In genomic region chr6:36493859-36494258, GRCh38 we compare ENCODE assay signal across 14 cellular contexts. TPM values are rescaled to one million over a fixed set of nuclear protein-coding genes. Genes with fewer than 3 reads are reported as not detected.
DNase-seq lines count a peak whose midpoint lies in the region; ATAC-seq and TF ChIP-seq lines count a peak whose summit lies in the region.
"Had no signal": no experiment of that assay in that cellular context is flagged by ENCODE, and none has a peak within 500 bp of the region (broad histone marks: within the 10 kb centered on the region; RNA-seq: fewer than 3 reads in every experiment).

No MANE protein-coding gene starts in this region.

- H3K9ac ChIP-seq in GM23248: no peak overlapping the region

- no peaks in the 10 kb centered on the region for H3K27me3 Mint-ChIP-seq in central memory CD8-positive, alpha-beta T cell
- H3K27me3 Mint-ChIP-seq in natural killer cell treated with Interleukin-12 subunit alpha and Interleukin-12 subunit beta and Interleukin-15 and Interleukin-18, amount 100 ng/mL, for 72 hours: no peaks in the 10 kb centered on the region
- no peaks in the 10 kb centered on the region for H3K27me3 Mint-ChIP-seq in osteocyte (ENCODE audit: unreplicated experiment)
- H3K27me3 Mint-ChIP-seq: memory B cell had no signal

- H3K9me3 Mint-ChIP-seq in central memory CD8-positive, alpha-beta T cell: no peaks in the 10 kb centered on the region
- no peaks in the 10 kb centered on the region for H3K9me3 Mint-ChIP-seq in natural killer cell treated with Interleukin-12 subunit alpha and Interleukin-12 subunit beta and Interleukin-15 and Interleukin-18, amount 100 ng/mL, for 72 hours
- H3K9me3 Mint-ChIP-seq in osteocyte (ENCODE audit: unreplicated experiment): no peaks in the 10 kb centered on the region
- H3K9me3 Mint-ChIP-seq: memory B cell had no signal

- H3K4me3 ChIP-seq in GM23248: no peak overlapping the region
- H3K4me3 ChIP-seq: sigmoid colon had no signal

- no peaks in the 10 kb centered on the region for H3K4me1 ChIP-seq in GM23248 (ENCODE audit: insufficient read depth)

- H3K79me2 ChIP-seq in GM23248 (ENCODE audit: insufficient read depth): no peaks in the 10 kb centered on the region

- no peaks in the 10 kb centered on the region for H3K9me3 ChIP-seq in GM23248 (ENCODE audit: low read depth)
- H3K9me3 ChIP-seq: sigmoid colon had no signal

- no peaks in the 10 kb centered on the region for H3K9me2 ChIP-seq in GM23248 (ENCODE audit: insufficient read depth)

- H3K36me3 ChIP-seq in GM23248 (ENCODE audit: low read depth): peaks cover 39% of the 10 kb centered on the region; the same call in 1 of the 2 replicates

- peaks cover 28% of the 10 kb centered on the region for H3K4me1 Mint-ChIP-seq in central memory CD8-positive, alpha-beta T cell
- H3K4me1 Mint-ChIP-seq in natural killer cell treated with Interleukin-12 subunit alpha and Interleukin-12 subunit beta and Interleukin-15 and Interleukin-18, amount 100 ng/mL, for 72 hours (ENCODE audit: low read depth in 2 of 2): peaks cover 14% of the 10 kb centered on the region in 2 donors
- peaks cover 16% of the 10 kb centered on the region for H3K4me1 Mint-ChIP-seq in osteocyte (ENCODE audit: unreplicated experiment)
- H3K4me1 Mint-ChIP-seq: memory B cell had no signal

- no peaks in the 10 kb centered on the region for H3K27me3 ChIP-seq in GM23248 (replicated peaks; ENCODE audit: insufficient read depth)
- H3K27me3 ChIP-seq: sigmoid colon had no signal

- TF ChIP-seq CTCF in osteocyte (IDR thresholded peaks at IDR 0.05): no peak

- no peak overlapping the region for H2AFZ ChIP-seq in GM23248

- peaks cover 67% of the 10 kb centered on the region for H3K36me3 Mint-ChIP-seq in central memory CD8-positive, alpha-beta T cell (ENCODE audit: insufficient read depth)
- peaks cover 20% of the 10 kb centered on the region for H3K36me3 Mint-ChIP-seq in natural killer cell treated with Interleukin-12 subunit alpha and Interleukin-12 subunit beta and Interleukin-15 and Interleukin-18, amount 100 ng/mL, for 72 hours
- peaks cover 64% of the 10 kb centered on the region for H3K36me3 Mint-ChIP-seq in osteocyte (ENCODE audit: unreplicated experiment)

- H3K4me2 ChIP-seq in GM23248 (ENCODE audit: unreplicated experiment): no peak overlapping the region

- peak; percentile 41 for DNase-seq in GM23248
- peak; percentile 80 for DNase-seq in NOMO-1 treated with dmso at 0.1 percent for 144 hours (lab: John Stamatoyannopoulos, UW; ENCODE audit: unreplicated experiment)
- DNase-seq in central memory CD8-positive, alpha-beta T cell (ENCODE audit: low spot score in 2 of 2): no peak
- DNase-seq in natural killer cell treated with Interleukin-12 subunit alpha and Interleukin-12 subunit beta and Interleukin-15 and Interleukin-18, amount 100 ng/mL, for 72 hours (ENCODE audit: low spot score): no peak
- DNase-seq in UCSD-AML1 (lab: John Stamatoyannopoulos, UW; ENCODE audit: unreplicated experiment): no peak
- DNase-seq in osteocyte (ENCODE audit: extremely low spot score, unreplicated experiment): no peak
- DNase-seq in NCI-H1417 (lab: John Stamatoyannopoulos, UW): no peak
- DNase-seq: activated CD4-positive, CD25-positive, alpha-beta regulatory T cell; foreskin melanocyte; HCEC 1CT; NCI-H1105; sigmoid colon had no signal

- no peak overlapping the region for H3K4me3 Mint-ChIP-seq in central memory CD8-positive, alpha-beta T cell
- H3K4me3 Mint-ChIP-seq in natural killer cell treated with Interleukin-12 subunit alpha and Interleukin-12 subunit beta and Interleukin-15 and Interleukin-18, amount 100 ng/mL, for 72 hours: no peak overlapping the region
- H3K4me3 Mint-ChIP-seq in osteocyte (ENCODE audit: unreplicated experiment): no peak overlapping the region
- H3K4me3 Mint-ChIP-seq: memory B cell had no signal

- H3K27ac ChIP-seq in GM23248: peak overlapping the region; percentile 27

- peak overlapping the region; percentile 52 for H3K27ac Mint-ChIP-seq in central memory CD8-positive, alpha-beta T cell (ENCODE audit: low read depth)
- peak overlapping the region; percentile 30 to 42 for H3K27ac Mint-ChIP-seq in natural killer cell treated with Interleukin-12 subunit alpha and Interleukin-12 subunit beta and Interleukin-15 and Interleukin-18, amount 100 ng/mL, for 72 hours
- H3K27ac Mint-ChIP-seq in osteocyte (ENCODE audit: unreplicated experiment): no peak overlapping the region
- H3K27ac Mint-ChIP-seq: memory B cell had no signal

- H4K20me1 ChIP-seq in GM23248 (ENCODE audit: insufficient read depth): no peaks in the 10 kb centered on the region

- 93 to 94% methylated on average over 2 of the region's 2 CpGs for WGBS in GM23248 (ENCODE audit: low coverage in 1 of 2, low lambda C conversion rate in 2 of 2, missing lambda C conversion rate in 2 of 2), 2 experiments

- in situ Hi-C loops in GM23248 (cut with MboI): no loop called here

- no peak for ATAC-seq in central memory CD8-positive, alpha-beta T cell (replicated peaks; ENCODE audit: extremely low read depth, poor library complexity, severe bottlenecking)
- ATAC-seq in natural killer cell treated with Interleukin-12 subunit alpha and Interleukin-12 subunit beta and Interleukin-15 and Interleukin-18, amount 100 ng/mL, for 72 hours: no peak
- no peak for ATAC-seq in GM18867 (IDR thresholded peaks at IDR 0.05; ENCODE audit: unreplicated experiment)

- peaks cover 56% of the 10 kb centered on the region for H3F3A ChIP-seq in GM23248 (ENCODE audit: insufficient read depth)

RNA-seq across cellular contexts. Expression of gene KCTD20, which starts 51.1 kb away (rescaled TPM):
- 103 and 120 TPM in 2 replicates for total RNA-seq in GM23248 (2014; rRNA removed; shearing (Covaris generic))
- 52.3 and 52.7 TPM in 2 replicates for polyA plus RNA-seq in GM23248 (2016; fragmentation: Nextera tagmentation; extraction: Ambion mirVana)
- total RNA-seq in natural killer cell treated with Interleukin-12 subunit alpha and Interleukin-12 subunit beta and Interleukin-15 and Interleukin-18, amount 100 ng/mL, for 72 hours: 10 to 100 TPM; 61.4 to 62.4 TPM
- 76.3 and 82.5 TPM in 2 replicates for total RNA-seq in osteocyte

RNA-seq across cellular contexts. Expression of gene PXT1, which starts 51.2 kb away (rescaled TPM):
- not detected in 2 replicates for total RNA-seq in GM23248 (2014; rRNA removed; shearing (Covaris generic))
- polyA plus RNA-seq in GM23248 (2016; fragmentation: Nextera tagmentation; extraction: Ambion mirVana): not detected in 2 replicates
- total RNA-seq in natural killer cell treated with Interleukin-12 subunit alpha and Interleukin-12 subunit beta and Interleukin-15 and Interleukin-18, amount 100 ng/mL, for 72 hours: under 1 TPM; 0.20 to 0.31 TPM
- not detected in 2 replicates for total RNA-seq in osteocyte
- total RNA-seq: sigmoid colon had no signal
- polyA plus RNA-seq: sigmoid colon had no signal

RNA-seq across cellular contexts. Expression of gene STK38, which starts 53.4 kb away (rescaled TPM):
- 30.5 and 35.6 TPM in 2 replicates for total RNA-seq in GM23248 (2014; rRNA removed; shearing (Covaris generic))
- polyA plus RNA-seq in GM23248 (2016; fragmentation: Nextera tagmentation; extraction: Ambion mirVana): 50.4 and 51.1 TPM in 2 replicates
- total RNA-seq in natural killer cell treated with Interleukin-12 subunit alpha and Interleukin-12 subunit beta and Interleukin-15 and Interleukin-18, amount 100 ng/mL, for 72 hours: 10 to 100 TPM; 26.4 to 32.5 TPM
- total RNA-seq in osteocyte: 51.6 and 53.9 TPM in 2 replicates

Comparison
In these comparisons a context has a peak if more than half of its experiments do, and no peak if none do; other contexts are left out.
1. DNase-seq: peak in GM23248 (single experiment) and NOMO-1 treated with dmso at 0.1 percent for 144 hours (single experiment); none in central memory CD8-positive, alpha-beta T cell (0 of 2), natural killer cell treated with Interleukin-12 subunit alpha and Interleukin-12 subunit beta and Interleukin-15 and Interleukin-18, amount 100 ng/mL, for 72 hours (single experiment), UCSD-AML1 (single experiment), osteocyte (single experiment) and NCI-H1417 (0 of 3).